Comparison of ENCODE assay signal across 1 cellular context in the genomic region with DNA sequence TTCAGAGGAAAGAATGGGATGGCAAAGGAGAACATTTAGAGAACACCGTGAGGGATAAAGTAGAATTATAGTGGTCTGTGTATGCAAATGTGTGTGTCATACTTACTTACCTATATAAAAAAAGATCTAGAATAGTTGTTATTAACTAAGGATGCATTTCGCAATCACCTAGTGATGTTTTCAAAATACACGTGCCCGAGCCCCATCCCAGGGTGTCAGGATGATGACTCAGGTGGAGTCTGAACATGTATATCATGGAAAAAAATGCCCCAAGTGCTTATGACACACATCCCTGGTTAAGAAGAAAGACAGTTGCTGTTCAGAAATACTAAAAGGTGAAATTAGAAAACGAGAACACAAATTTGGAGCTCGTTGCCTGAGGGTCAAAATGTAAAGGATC.
TF ChIP-seq lines count a peak whose summit lies in the region.

No MANE protein-coding gene starts in this region.

TF ChIP-seq in H1, 55 proteins besides CTCF, POLR2A, EP300 and RAD21 (continued from another document):
- no peak for TF ChIP-seq SAP30 (IDR thresholded peaks at IDR 0.05; ENCODE audit: insufficient read depth, insufficient replicate concordance, low read length)
- TF ChIP-seq TAF1 (IDR thresholded peaks at IDR 0.05; ENCODE audit: low read depth, low read length) = no peak
- TF ChIP-seq EGR1 (IDR thresholded peaks at IDR 0.05; ENCODE audit: borderline replicate concordance, low read depth, low read length) = no peak
- TF ChIP-seq HDAC6 (IDR thresholded peaks at IDR 0.05; ENCODE audit: low read depth, low read length) = no peak
